Comparison of ENCODE assay signal across 1 cellular context in genomic region chr2:74833418-74834233, GRCh38.
TF ChIP-seq lines count a peak whose summit lies in the region.

Gene HK2, plus strand, starts transcription at chr2:74834127. Its CDS starts 454 bp downstream, at chr2:74834581.

TF ChIP-seq in HepG2, 621 proteins besides CTCF, POLR2A, EP300 and RAD21 (continued from another document and continues in another):
- TF ChIP-seq, protein P1, sequence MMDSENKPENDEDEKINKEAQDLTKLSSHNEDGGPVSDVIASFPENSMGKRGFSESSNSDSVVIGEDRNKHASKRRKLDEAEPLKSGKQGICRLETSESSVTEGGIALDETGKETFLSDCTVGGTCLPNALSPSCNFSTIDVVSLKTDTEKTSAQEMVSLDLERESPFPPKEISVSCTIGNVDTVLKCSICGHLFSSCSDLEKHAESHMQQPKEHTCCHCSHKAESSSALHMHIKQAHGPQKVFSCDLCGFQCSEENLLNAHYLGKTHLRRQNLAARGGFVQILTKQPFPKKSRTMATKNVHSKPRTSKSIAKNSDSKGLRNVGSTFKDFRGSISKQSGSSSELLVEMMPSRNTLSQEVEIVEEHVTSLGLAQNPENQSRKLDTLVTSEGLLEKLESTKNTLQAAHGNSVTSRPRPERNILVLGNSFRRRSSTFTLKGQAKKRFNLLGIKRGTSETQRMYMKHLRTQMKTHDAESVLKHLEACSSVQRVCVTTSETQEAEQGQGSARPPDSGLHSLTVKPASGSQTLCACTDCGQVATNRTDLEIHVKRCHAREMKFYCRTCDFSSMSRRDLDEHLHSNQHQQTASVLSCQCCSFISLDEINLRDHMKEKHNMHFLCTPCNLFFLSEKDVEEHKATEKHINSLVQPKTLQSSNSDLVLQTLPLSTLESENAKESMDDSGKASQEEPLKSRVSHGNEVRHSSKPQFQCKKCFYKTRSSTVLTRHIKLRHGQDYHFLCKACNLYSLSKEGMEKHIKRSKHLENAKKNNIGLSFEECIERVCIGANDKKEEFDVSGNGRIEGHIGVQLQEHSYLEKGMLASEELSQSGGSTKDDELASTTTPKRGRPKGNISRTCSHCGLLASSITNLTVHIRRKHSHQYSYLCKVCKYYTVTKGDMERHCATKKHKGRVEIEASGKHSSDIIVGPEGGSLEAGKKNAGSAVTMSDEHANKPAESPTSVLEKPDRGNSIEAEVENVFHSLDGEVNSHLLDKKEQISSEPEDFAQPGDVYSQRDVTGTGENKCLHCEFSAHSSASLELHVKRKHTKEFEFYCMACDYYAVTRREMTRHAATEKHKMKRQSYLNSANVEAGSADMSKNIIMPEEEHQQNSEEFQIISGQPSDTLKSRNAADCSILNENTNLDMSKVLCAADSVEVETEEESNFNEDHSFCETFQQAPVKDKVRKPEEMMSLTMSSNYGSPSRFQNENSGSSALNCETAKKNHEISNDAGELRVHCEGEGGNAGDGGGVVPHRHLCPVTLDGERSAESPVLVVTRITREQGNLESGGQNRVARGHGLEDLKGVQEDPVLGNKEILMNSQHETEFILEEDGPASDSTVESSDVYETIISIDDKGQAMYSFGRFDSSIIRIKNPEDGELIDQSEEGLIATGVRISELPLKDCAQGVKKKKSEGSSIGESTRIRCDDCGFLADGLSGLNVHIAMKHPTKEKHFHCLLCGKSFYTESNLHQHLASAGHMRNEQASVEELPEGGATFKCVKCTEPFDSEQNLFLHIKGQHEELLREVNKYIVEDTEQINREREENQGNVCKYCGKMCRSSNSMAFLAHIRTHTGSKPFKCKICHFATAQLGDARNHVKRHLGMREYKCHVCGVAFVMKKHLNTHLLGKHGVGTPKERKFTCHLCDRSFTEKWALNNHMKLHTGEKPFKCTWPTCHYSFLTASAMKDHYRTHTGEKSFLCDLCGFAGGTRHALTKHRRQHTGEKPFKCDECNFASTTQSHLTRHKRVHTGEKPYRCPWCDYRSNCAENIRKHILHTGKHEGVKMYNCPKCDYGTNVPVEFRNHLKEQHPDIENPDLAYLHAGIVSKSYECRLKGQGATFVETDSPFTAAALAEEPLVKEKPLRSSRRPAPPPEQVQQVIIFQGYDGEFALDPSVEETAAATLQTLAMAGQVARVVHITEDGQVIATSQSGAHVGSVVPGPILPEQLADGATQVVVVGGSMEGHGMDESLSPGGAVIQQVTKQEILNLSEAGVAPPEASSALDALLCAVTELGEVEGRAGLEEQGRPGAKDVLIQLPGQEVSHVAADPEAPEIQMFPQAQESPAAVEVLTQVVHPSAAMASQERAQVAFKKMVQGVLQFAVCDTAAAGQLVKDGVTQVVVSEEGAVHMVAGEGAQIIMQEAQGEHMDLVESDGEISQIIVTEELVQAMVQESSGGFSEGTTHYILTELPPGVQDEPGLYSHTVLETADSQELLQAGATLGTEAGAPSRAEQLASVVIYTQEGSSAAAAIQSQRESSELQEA (CRISPR knock-in tag; IDR thresholded peaks at IDR 0.05; ENCODE audit: not compliant biosample characterization), result no peak
- TF ChIP-seq FLYWCH1 (CRISPR knock-in tag; IDR thresholded peaks at IDR 0.05), result no peak
- no peak for TF ChIP-seq SIX1 (CRISPR knock-in tag; IDR thresholded peaks at IDR 0.05; ENCODE audit: borderline replicate concordance)
- peak; percentile 78; the same call in 1 of the 2 replicates for TF ChIP-seq ZSCAN20 (CRISPR knock-in tag; IDR thresholded peaks at IDR 0.05; ENCODE audit: borderline replicate concordance)
- TF ChIP-seq PREB (CRISPR knock-in tag; IDR thresholded peaks at IDR 0.05), result no peak
- TF ChIP-seq KDM3A (CRISPR knock-in tag; IDR thresholded peaks at IDR 0.05; ENCODE audit: low read depth), result peak; percentile 21; the same call in 1 of the 2 replicates
- no peak for TF ChIP-seq ZXDC (CRISPR knock-in tag; IDR thresholded peaks at IDR 0.05)
- no peak for TF ChIP-seq MLLT10 (CRISPR knock-in tag; IDR thresholded peaks at IDR 0.05)
- TF ChIP-seq ZNF672 (CRISPR knock-in tag; IDR thresholded peaks at IDR 0.05), result no peak
- no peak for TF ChIP-seq TRIM22 (IDR thresholded peaks at IDR 0.05)
- TF ChIP-seq, protein P2, sequence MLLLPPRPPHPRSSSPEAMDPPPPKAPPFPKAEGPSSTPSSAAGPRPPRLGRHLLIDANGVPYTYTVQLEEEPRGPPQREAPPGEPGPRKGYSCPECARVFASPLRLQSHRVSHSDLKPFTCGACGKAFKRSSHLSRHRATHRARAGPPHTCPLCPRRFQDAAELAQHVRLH (CRISPR knock-in tag; IDR thresholded peaks at IDR 0.05; ENCODE audit: borderline replicate concordance, low read depth), result no peak; the same call in 1 of the 2 replicates
- TF ChIP-seq YEATS4 (CRISPR knock-in tag; IDR thresholded peaks at IDR 0.05; ENCODE audit: borderline replicate concordance), result peak; percentile 83; the same call in 1 of the 2 replicates
- TF ChIP-seq, protein P3, sequence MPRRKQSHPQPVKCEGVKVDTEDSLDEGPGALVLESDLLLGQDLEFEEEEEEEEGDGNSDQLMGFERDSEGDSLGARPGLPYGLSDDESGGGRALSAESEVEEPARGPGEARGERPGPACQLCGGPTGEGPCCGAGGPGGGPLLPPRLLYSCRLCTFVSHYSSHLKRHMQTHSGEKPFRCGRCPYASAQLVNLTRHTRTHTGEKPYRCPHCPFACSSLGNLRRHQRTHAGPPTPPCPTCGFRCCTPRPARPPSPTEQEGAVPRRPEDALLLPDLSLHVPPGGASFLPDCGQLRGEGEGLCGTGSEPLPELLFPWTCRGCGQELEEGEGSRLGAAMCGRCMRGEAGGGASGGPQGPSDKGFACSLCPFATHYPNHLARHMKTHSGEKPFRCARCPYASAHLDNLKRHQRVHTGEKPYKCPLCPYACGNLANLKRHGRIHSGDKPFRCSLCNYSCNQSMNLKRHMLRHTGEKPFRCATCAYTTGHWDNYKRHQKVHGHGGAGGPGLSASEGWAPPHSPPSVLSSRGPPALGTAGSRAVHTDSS (CRISPR knock-in tag; conservative IDR thresholded peaks at IDR 0.05), result no peak
- TF ChIP-seq, protein P4, sequence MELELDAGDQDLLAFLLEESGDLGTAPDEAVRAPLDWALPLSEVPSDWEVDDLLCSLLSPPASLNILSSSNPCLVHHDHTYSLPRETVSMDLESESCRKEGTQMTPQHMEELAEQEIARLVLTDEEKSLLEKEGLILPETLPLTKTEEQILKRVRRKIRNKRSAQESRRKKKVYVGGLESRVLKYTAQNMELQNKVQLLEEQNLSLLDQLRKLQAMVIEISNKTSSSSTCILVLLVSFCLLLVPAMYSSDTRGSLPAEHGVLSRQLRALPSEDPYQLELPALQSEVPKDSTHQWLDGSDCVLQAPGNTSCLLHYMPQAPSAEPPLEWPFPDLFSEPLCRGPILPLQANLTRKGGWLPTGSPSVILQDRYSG (CRISPR knock-in tag; IDR thresholded peaks at IDR 0.05), result peak; percentile 70; the same call in 1 of the 2 replicates
- no peak for TF ChIP-seq ATM (IDR thresholded peaks at IDR 0.05; ENCODE audit: borderline replicate concordance)
- no peak for TF ChIP-seq ZNF639 (CRISPR knock-in tag; conservative IDR thresholded peaks at IDR 0.05)
- TF ChIP-seq, protein P5, sequence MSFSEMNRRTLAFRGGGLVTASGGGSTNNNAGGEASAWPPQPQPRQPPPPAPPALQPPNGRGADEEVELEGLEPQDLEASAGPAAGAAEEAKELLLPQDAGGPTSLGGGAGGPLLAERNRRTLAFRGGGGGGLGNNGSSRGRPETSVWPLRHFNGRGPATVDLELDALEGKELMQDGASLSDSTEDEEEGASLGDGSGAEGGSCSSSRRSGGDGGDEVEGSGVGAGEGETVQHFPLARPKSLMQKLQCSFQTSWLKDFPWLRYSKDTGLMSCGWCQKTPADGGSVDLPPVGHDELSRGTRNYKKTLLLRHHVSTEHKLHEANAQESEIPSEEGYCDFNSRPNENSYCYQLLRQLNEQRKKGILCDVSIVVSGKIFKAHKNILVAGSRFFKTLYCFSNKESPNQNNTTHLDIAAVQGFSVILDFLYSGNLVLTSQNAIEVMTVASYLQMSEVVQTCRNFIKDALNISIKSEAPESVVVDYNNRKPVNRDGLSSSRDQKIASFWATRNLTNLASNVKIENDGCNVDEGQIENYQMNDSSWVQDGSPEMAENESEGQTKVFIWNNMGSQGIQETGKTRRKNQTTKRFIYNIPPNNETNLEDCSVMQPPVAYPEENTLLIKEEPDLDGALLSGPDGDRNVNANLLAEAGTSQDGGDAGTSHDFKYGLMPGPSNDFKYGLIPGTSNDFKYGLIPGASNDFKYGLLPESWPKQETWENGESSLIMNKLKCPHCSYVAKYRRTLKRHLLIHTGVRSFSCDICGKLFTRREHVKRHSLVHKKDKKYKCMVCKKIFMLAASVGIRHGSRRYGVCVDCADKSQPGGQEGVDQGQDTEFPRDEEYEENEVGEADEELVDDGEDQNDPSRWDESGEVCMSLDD (CRISPR knock-in tag; IDR thresholded peaks at IDR 0.05; ENCODE audit: borderline replicate concordance), result 0 out of 2 replicates have a peak, but pooled peaks have one; percentile 37
- no peak; the same call in 1 of the 2 replicates for TF ChIP-seq REPIN1 (CRISPR knock-in tag; IDR thresholded peaks at IDR 0.05; ENCODE audit: borderline replicate concordance, low read depth)
- no peak for TF ChIP-seq ZNF530 (CRISPR knock-in tag; IDR thresholded peaks at IDR 0.05; ENCODE audit: low read depth)
- TF ChIP-seq, protein P6, sequence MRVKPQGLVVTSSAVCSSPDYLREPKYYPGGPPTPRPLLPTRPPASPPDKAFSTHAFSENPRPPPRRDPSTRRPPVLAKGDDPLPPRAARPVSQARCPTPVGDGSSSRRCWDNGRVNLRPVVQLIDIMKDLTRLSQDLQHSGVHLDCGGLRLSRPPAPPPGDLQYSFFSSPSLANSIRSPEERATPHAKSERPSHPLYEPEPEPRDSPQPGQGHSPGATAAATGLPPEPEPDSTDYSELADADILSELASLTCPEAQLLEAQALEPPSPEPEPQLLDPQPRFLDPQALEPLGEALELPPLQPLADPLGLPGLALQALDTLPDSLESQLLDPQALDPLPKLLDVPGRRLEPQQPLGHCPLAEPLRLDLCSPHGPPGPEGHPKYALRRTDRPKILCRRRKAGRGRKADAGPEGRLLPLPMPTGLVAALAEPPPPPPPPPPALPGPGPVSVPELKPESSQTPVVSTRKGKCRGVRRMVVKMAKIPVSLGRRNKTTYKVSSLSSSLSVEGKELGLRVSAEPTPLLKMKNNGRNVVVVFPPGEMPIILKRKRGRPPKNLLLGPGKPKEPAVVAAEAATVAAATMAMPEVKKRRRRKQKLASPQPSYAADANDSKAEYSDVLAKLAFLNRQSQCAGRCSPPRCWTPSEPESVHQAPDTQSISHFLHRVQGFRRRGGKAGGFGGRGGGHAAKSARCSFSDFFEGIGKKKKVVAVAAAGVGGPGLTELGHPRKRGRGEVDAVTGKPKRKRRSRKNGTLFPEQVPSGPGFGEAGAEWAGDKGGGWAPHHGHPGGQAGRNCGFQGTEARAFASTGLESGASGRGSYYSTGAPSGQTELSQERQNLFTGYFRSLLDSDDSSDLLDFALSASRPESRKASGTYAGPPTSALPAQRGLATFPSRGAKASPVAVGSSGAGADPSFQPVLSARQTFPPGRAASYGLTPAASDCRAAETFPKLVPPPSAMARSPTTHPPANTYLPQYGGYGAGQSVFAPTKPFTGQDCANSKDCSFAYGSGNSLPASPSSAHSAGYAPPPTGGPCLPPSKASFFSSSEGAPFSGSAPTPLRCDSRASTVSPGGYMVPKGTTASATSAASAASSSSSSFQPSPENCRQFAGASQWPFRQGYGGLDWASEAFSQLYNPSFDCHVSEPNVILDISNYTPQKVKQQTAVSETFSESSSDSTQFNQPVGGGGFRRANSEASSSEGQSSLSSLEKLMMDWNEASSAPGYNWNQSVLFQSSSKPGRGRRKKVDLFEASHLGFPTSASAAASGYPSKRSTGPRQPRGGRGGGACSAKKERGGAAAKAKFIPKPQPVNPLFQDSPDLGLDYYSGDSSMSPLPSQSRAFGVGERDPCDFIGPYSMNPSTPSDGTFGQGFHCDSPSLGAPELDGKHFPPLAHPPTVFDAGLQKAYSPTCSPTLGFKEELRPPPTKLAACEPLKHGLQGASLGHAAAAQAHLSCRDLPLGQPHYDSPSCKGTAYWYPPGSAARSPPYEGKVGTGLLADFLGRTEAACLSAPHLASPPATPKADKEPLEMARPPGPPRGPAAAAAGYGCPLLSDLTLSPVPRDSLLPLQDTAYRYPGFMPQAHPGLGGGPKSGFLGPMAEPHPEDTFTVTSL (CRISPR knock-in tag; IDR thresholded peaks at IDR 0.05; ENCODE audit: borderline replicate concordance), result no peak
- peak; percentile 30 for TF ChIP-seq POGZ (CRISPR knock-in tag; IDR thresholded peaks at IDR 0.05)
- TF ChIP-seq ZNF510 (CRISPR knock-in tag; IDR thresholded peaks at IDR 0.05; ENCODE audit: low read depth), result 0 out of 2 replicates have a peak, but pooled peaks have one; percentile 59
